8 cellular contexts compared by ENCODE assay signal in the genomic region with DNA sequence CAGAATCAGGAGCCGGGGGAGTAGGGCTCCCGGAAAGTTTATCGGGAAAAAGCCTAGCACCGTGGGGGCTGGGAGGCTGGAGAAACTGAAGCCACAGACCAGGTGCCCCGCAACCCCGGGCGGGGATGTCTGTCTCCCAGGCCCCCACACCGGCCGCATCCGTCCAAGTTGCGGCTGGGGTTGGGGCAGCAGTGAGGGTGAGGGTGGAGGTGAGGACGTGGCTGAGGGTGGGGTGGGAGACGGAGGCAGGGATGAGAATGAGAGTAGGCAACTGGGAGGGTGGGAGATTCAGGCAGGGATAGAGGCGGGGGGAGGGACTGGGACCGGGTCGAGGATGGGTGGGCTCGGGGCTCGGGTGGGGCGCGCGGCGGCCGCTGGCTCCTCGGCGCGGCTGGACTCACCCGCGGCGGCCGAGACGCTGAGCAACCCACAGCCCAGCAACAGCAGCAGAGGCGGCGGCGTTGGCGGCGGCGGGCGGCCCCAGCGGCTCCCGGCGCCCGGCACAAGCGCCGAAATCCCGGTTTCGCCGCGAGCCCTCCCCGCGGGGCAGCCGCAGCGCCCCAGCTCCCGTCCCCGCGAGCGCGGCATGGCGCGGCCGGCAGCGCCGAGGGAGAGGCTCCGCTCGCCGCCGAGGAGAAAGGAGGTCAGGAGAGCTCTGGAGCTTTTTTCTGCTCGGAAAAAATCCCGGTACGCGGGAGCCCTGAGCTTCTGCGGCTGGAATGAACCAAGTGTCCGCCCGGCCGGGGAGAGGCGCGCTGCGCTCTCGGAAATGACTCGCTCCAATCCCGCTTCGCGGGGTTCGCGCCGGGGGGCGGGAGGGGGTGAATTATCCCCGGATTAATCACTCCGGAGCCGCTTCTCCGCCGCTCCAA. TPM values are rescaled to one million over a fixed set of nuclear protein-coding genes. Genes with fewer than 3 reads are reported as not detected.
A peak's percentile ranks its signal among the peaks of the same experiment; 100 is the strongest.
DNase-seq lines count a peak whose midpoint lies in the region; ATAC-seq, FAIRE-seq and TF ChIP-seq lines count a peak whose summit lies in the region.

A gene (minus strand): TSS at position 721 of the 872 bp plus-strand sequence. CDS start 133 bp downstream, at position 588.

- TF ChIP-seq CTCF in BJ (IDR thresholded peaks at IDR 0.05; ENCODE audit: insufficient read depth, low read depth, low read length) (no peak), cardiac fibroblast (IDR thresholded peaks at IDR 0.05; ENCODE audit: low read depth, low read length) (no peak), HepG2 (CRISPR knock-in tag; IDR thresholded peaks at IDR 0.05) (no peak), transverse colon (IDR thresholded peaks at IDR 0.05) (no peak), BE2C (IDR thresholded peaks at IDR 0.05; ENCODE audit: low read depth, low read length) (no peak)

- DNase-seq in BJ (ENCODE audit: low read depth): no peak
- DNase-seq in NCI-H1436 treated with DMSO at 0.1 percent for 48 hours (lab: John Stamatoyannopoulos, UW): peak; percentile 5
- DNase-seq in cardiac fibroblast (ENCODE audit: low read depth in 2 of 2): peak; percentile 32 to 53
- DNase-seq in HepG2 (ENCODE audit: low spot score): no peak
- no peak for DNase-seq in transverse colon
- no peak for DNase-seq in BE2C
- DNase-seq in GM12892 (ENCODE audit: insufficient read length): no peak

- ATAC-seq in HepG2 (no peak), HG02763 (IDR thresholded peaks at IDR 0.05; ENCODE audit: unreplicated experiment) (no peak)

- TF ChIP-seq RAD21 in HepG2 (CRISPR knock-in tag; IDR thresholded peaks at IDR 0.05): no peak

- intact Hi-C loops in HepG2 (cut with micrococcal nuclease; ENCODE audit: unreplicated experiment) (no loop called here), transverse colon (cut with DNase I; ENCODE audit: low total_unique reads) (loop anchor here (10.0 kb wide), 1 partner anchor 530 kb away; no protein-coding TSS in a partner anchor)

- no peak for TF ChIP-seq POLR2A in HepG2 (IDR thresholded peaks at IDR 0.05; ENCODE audit: insufficient read depth in 1 of 2, low read depth in 2 of 2, low read length in 2 of 2)
- no peak for TF ChIP-seq POLR2A in transverse colon (IDR thresholded peaks at IDR 0.05)
- TF ChIP-seq POLR2A in GM12892 (IDR thresholded peaks at IDR 0.05; ENCODE audit: low read depth, low read length): no peak

- H3K27ac ChIP-seq in HepG2 (ENCODE audit: extremely low read length, insufficient read depth, low read length) (no peak within 1 kb of the TSS), transverse colon (peak within 1 kb of the TSS in 1 of 4 donors; percentile 30)

- no peaks in the 10 kb centered on the region for H3K4me1 ChIP-seq in HepG2 (ENCODE audit: insufficient read depth, low read length)
- H3K4me1 ChIP-seq in transverse colon: peaks cover 0 to 34% (median 17%) of the 10 kb centered on the region in 4 donors
- H3K4me1 ChIP-seq in BE2C: no peaks in the 10 kb centered on the region

- 22% methylated on average over 29 of the region's 91 CpGs for WGBS in HepG2 (ENCODE audit: low lambda C conversion rate)
- 0 to 6% methylated on average over 7 to 67 of the region's 91 CpGs for WGBS in transverse colon (ENCODE audit: low coverage in 1 of 2), 2 donors

- in situ Hi-C loops in HepG2 (cut with HindIII; ENCODE audit: extremely low pct_ligation_motif_present, low pct_unique_long_range_greater_than_20kb): loop anchor here (25.0 kb wide), 1 partner anchor 527 kb away; no protein-coding TSS in a partner anchor
- in situ Hi-C loops in transverse colon (cut with MboI; ENCODE audit: low pct_ligation_motif_present in 1 of 4, low pct_unique_long_range_greater_than_20kb in 1 of 4, low sequenced_read_pairs in 3 of 4): loop anchor here in 1 of 4 donors (25.0 kb wide), 1 partner anchor 527 kb away; no protein-coding TSS in a partner anchor

- H3K27me3 ChIP-seq in BJ (ENCODE audit: control insufficient read depth, insufficient read depth, low read length) (peaks cover 11% of the 10 kb centered on the region), HepG2 (ENCODE audit: control insufficient read depth in 1 of 2, insufficient read depth in 2 of 2, low read length in 2 of 2) (peaks cover 3 to 44% of the 10 kb centered on the region in 2 experiments; a peak in 3 of 5 replicates), transverse colon (peaks cover 91% of the 10 kb centered on the region), BE2C (peaks cover 32% of the 10 kb centered on the region)

- BruUV-seq in HepG2 (replicated peaks; lab: Mats Ljungman, UMichigan): no TSS peak

- no peak within 1 kb of the TSS for H3K9ac ChIP-seq in HepG2 (ENCODE audit: insufficient read depth, low read depth, low read length)

- no peaks in the 10 kb centered on the region for H3K9me3 ChIP-seq in HepG2 (ENCODE audit: low read length)
- no peaks in the 10 kb centered on the region for H3K9me3 ChIP-seq in transverse colon
- no peaks in the 10 kb centered on the region for H3K9me3 ChIP-seq in BE2C

- H3K36me3 ChIP-seq in BJ (ENCODE audit: control insufficient read depth, insufficient read depth, low read length): no peaks in the 10 kb centered on the region
- H3K36me3 ChIP-seq in HepG2 (replicated peaks in 1 of 2; ENCODE audit: control insufficient read depth in 1 of 2, insufficient read depth in 2 of 2, low read length in 2 of 2): no peaks in the 10 kb centered on the region
- no peaks in the 10 kb centered on the region for H3K36me3 ChIP-seq in transverse colon
- no peaks in the 10 kb centered on the region for H3K36me3 ChIP-seq in BE2C

- H3K4me3 ChIP-seq in BJ (ENCODE audit: low read depth, low read length) (peak within 1 kb of the TSS; percentile 62), cardiac fibroblast (replicated peaks in 1 of 2; ENCODE audit: low read depth in 2 of 2, low read length in 2 of 2) (peak within 1 kb of the TSS; percentile 21 to 23), HepG2 (replicated peaks in 1 of 3; ENCODE audit: insufficient read depth in 1 of 3, low read depth in 2 of 3, low read length in 3 of 3) (no peak within 1 kb of the TSS; a peak in 1 of 6 replicates), transverse colon (peak within 1 kb of the TSS in 3 of 4 donors; percentile 20 to 42 (median 24)), BE2C (ENCODE audit: low read depth, low read length) (no peak within 1 kb of the TSS)

- no peaks in the 10 kb centered on the region; the same call in 1 of the 2 replicates for H4K20me1 ChIP-seq in HepG2 (ENCODE audit: insufficient read depth, low read length)

- H3K4me2 ChIP-seq in HepG2 (ENCODE audit: low read depth, low read length): no peak within 1 kb of the TSS

- TF ChIP-seq EP300 in HepG2 (IDR thresholded peaks at IDR 0.05; ENCODE audit: low read depth in 2 of 2, low read length in 2 of 2) (no peak), HepG2 (CRISPR knock-in tag; IDR thresholded peaks at IDR 0.05; ENCODE audit: borderline replicate concordance) (no peak), transverse colon (IDR thresholded peaks at IDR 0.05; ENCODE audit: low read depth) (no peak)

- FAIRE-seq in HepG2 (lab: Jason Lieb, UNC) (no peak), GM12892 (lab: Jason Lieb, UNC) (no peak)

- H3K79me2 ChIP-seq in HepG2 (ENCODE audit: insufficient read depth, low read length): no peaks in the 10 kb centered on the region

- POLR2A ChIA-PET in BJ (lab: Charles Lee): interaction anchor here (0.6 kb wide), 1 partner anchor 201 kb away, joined by 4 read pairs; no protein-coding TSS in a partner anchor
- POLR2A ChIA-PET in HepG2 (lab: Yijun Ruan, JAX): no interaction called here

- H2AFZ ChIP-seq in HepG2 (ENCODE audit: low read length): no peak within 1 kb of the TSS

- CTCF ChIA-PET in BJ (lab: Yijun Ruan, JAX): interaction anchor here (0.6 to 3.4 kb wide), 10 partner anchors 51 to 532 kb away, joined by 3 to 70 read pairs (median 5); no protein-coding TSS in a partner anchor
- CTCF ChIA-PET in HepG2 (lab: Yijun Ruan, JAX; ENCODE audit: low intra/inter-chr PET ratio, low total read pairs): no interaction called here

TF ChIP-seq in HepG2, 621 proteins besides CTCF, POLR2A, EP300 and RAD21 (continues in another document):
- TF ChIP-seq, protein P1, sequence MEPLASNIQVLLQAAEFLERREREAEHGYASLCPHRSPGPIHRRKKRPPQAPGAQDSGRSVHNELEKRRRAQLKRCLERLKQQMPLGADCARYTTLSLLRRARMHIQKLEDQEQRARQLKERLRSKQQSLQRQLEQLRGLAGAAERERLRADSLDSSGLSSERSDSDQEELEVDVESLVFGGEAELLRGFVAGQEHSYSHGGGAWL (CRISPR knock-in tag; IDR thresholded peaks at IDR 0.05): no peak

RNA-seq across cellular contexts. Expression of the gene that starts here (rescaled TPM):
- polyA plus RNA-seq in BJ (2011; rRNA removed) (1.8 and 2.0 TPM in 2 replicates), HepG2 (2011; rRNA removed) (not detected in 2 replicates)
- polyA minus RNA-seq in BJ (2011; rRNA and poly(A)+ RNA removed): 1.8 and 2.8 TPM in 2 replicates
- total RNA-seq in HepG2 (2016; rRNA removed; fragmentation: Illumina TruSeq; extraction: Trizol) (not detected in 2 replicates), transverse colon (under 1 TPM in 3 of 4 donors, not detected in 1; 0.16 to 1.00 (median 0.27) TPM)
- total RNA-seq in HepG2 (2016; cell fraction: cytosol; rRNA removed; fragmentation: Illumina TruSeq; extraction: Trizol; ENCODE audit: low read depth): not detected in 2 replicates
- not detected in 2 replicates for total RNA-seq in HepG2 (2016; cell fraction: insoluble cytoplasmic fraction; rRNA removed; fragmentation: Illumina TruSeq; extraction: Trizol)
- not detected in 2 replicates for total RNA-seq in HepG2 (2016; cell fraction: membrane; rRNA removed; fragmentation: Illumina TruSeq; extraction: Trizol)
- total RNA-seq in HepG2 (2016; cell fraction: nucleus; rRNA removed; fragmentation: Illumina TruSeq; extraction: Trizol): not detected in 2 replicates
- polyA plus RNA-seq in HepG2 (2011; cell fraction: cytosol; rRNA removed): not detected in 2 replicates
- not detected in 2 replicates for polyA plus RNA-seq in HepG2 (2011; cell fraction: nucleus; rRNA removed)
- polyA plus RNA-seq in HepG2 (2012): not detected in 2 replicates
- polyA plus RNA-seq in HepG2 (2016; cell fraction: cytosol; fragmentation: Illumina TruSeq; extraction: Trizol; ENCODE audit: low read depth): not detected in 2 replicates
- polyA plus RNA-seq in HepG2 (2016; cell fraction: insoluble cytoplasmic fraction; fragmentation: Illumina TruSeq; extraction: Trizol; ENCODE audit: low read depth): not detected in 2 replicates
- not detected in 2 replicates for polyA plus RNA-seq in HepG2 (2016; cell fraction: membrane; fragmentation: Illumina TruSeq; extraction: Trizol; ENCODE audit: low read depth)
- not detected in 2 replicates for polyA plus RNA-seq in HepG2 (2016; cell fraction: nucleus; fragmentation: Illumina TruSeq; extraction: Trizol; ENCODE audit: insufficient read depth, low read depth)
- 0.16 TPM in 1 of 2 replicates, not detected in the other for polyA minus RNA-seq in HepG2 (2011; rRNA and poly(A)+ RNA removed; ENCODE audit: low replicate concordance)
- polyA minus RNA-seq in HepG2 (2011; cell fraction: cytosol; rRNA and poly(A)+ RNA removed): not detected in 2 replicates
- not detected in 2 replicates for polyA minus RNA-seq in HepG2 (2011; cell fraction: nucleus; rRNA and poly(A)+ RNA removed)
- not detected for polyA plus RNA-seq in BE2C (2012; ENCODE audit: insufficient read depth, insufficient read length, low read depth)
- polyA plus RNA-seq in GM12892 (2012; ENCODE audit: missing spikeins): not detected

Comparison
In these comparisons a context has a peak if more than half of its experiments do, and no peak if none do; other contexts are left out.
1. DNase-seq: peak in NCI-H1436 treated with DMSO at 0.1 percent for 48 hours (single experiment) and cardiac fibroblast (2 of 2); none in BJ (single experiment), HepG2 (single experiment), transverse colon (single experiment), BE2C (single experiment) and GM12892 (single experiment).
2. H3K4me3 ChIP-seq: peak in BJ (single experiment), cardiac fibroblast (2 of 2) and transverse colon (3 of 4); none in HepG2 (0 of 3) and BE2C (single experiment).